ENCODE assay signal across 8 cellular contexts in genomic region chr1:9721606-9722377, GRCh38.
DNase-seq lines count a peak whose midpoint lies in the region; ATAC-seq and TF ChIP-seq lines count a peak whose summit lies in the region.

No MANE protein-coding gene starts in this region.

- TF ChIP-seq RAD21 in SK-N-SH (IDR thresholded peaks at IDR 0.05; ENCODE audit: low read length): no peak

- no peak overlapping the region for H3K4me3 Mint-ChIP-seq in activated naive CD4-positive, alpha-beta T cell treated with anti-CD3 and anti-CD28 coated beads, Interleukin-2, amount 50 U/mL, for 24 hours

- no peaks in the 10 kb centered on the region for H4K20me1 ChIP-seq in SK-N-SH (ENCODE audit: insufficient read depth)

- no peak for TF ChIP-seq EP300 in SK-N-SH (IDR thresholded peaks at IDR 0.05; ENCODE audit: borderline replicate concordance in 1 of 2, low read depth in 1 of 2, low read length in 1 of 2)

- no peak overlapping the region for H3K4me2 ChIP-seq in SK-N-SH

- H3K79me2 ChIP-seq in SK-N-SH (ENCODE audit: insufficient read depth): no peaks in the 10 kb centered on the region

- H3K9me2 ChIP-seq in SK-N-SH: no peaks in the 10 kb centered on the region

- no peaks in the 10 kb centered on the region for H3K27me3 Mint-ChIP-seq in activated naive CD4-positive, alpha-beta T cell treated with anti-CD3 and anti-CD28 coated beads, Interleukin-2, amount 50 U/mL, for 24 hours

- peaks cover 20% of the 10 kb centered on the region for H3K36me3 Mint-ChIP-seq in activated naive CD4-positive, alpha-beta T cell treated with anti-CD3 and anti-CD28 coated beads, Interleukin-2, amount 50 U/mL, for 24 hours

- no peaks in the 10 kb centered on the region for H3F3A ChIP-seq in SK-N-SH (replicated peaks; ENCODE audit: insufficient read depth)

- peak; percentile 25 for DNase-seq in NCI-H510A treated with DMSO at 0.1 percent for 48 hours (lab: John Stamatoyannopoulos, UW)
- no peak for DNase-seq in NCI-H510A (lab: John Stamatoyannopoulos, UW)
- peak; percentile 87 for DNase-seq in SK-N-SH
- peak; percentile 30 for DNase-seq in iPS DF 4.7 (ENCODE audit: extremely low read depth, low spot score)
- DNase-seq in stimulated activated CD4-positive, alpha-beta T cell treated with anti-CD3 and anti-CD28 coated beads, TNF-alpha, amount 100 ng/mL, for 48 hours (ENCODE audit: low read depth in 3 of 3): peak in 2 of 3 donors; percentile 48 to 66
- no peak for DNase-seq in NCI-H345 (lab: John Stamatoyannopoulos, UW)

- TF ChIP-seq CTCF in SK-N-SH (IDR thresholded peaks at IDR 0.05): peak; percentile 62

- no peak overlapping the region for H2AFZ ChIP-seq in SK-N-SH (ENCODE audit: low read depth)

- CTCF ChIA-PET in SK-N-SH (lab: Yijun Ruan, JAX): interaction anchor here (0.6 to 3.3 kb wide), 27 partner anchors 8 to 214 kb away, joined by 3 to 13 read pairs (median 4); no protein-coding TSS in a partner anchor

- H3K4me3 ChIP-seq in SK-N-SH (ENCODE audit: low read depth in 2 of 2, low read length in 1 of 2): no peak overlapping the region; a peak in 1 of 4 replicates

- no peak overlapping the region for H3K27ac ChIP-seq in SK-N-SH (ENCODE audit: low read depth in 2 of 2, low read length in 1 of 2)

- no peaks in the 10 kb centered on the region for H3K27me3 ChIP-seq in SK-N-SH (ENCODE audit: insufficient read depth)

- H3K4me1 Mint-ChIP-seq in activated naive CD4-positive, alpha-beta T cell treated with anti-CD3 and anti-CD28 coated beads, Interleukin-2, amount 50 U/mL, for 24 hours: peaks cover 62% of the 10 kb centered on the region

- H3K9me3 Mint-ChIP-seq in activated naive CD4-positive, alpha-beta T cell treated with anti-CD3 and anti-CD28 coated beads, Interleukin-2, amount 50 U/mL, for 24 hours: no peaks in the 10 kb centered on the region

- peaks cover 2 to 9% of the 10 kb centered on the region in 2 experiments; a peak in 2 of 4 replicates for H3K4me1 ChIP-seq in SK-N-SH (ENCODE audit: control insufficient read depth in 1 of 2, insufficient read depth in 2 of 2, low read depth in 1 of 2, low read length in 1 of 2)

- no peak for ATAC-seq in HG02623 (IDR thresholded peaks at IDR 0.05; ENCODE audit: unreplicated experiment)

- peak overlapping the region; percentile 46 for H3K27ac Mint-ChIP-seq in activated naive CD4-positive, alpha-beta T cell treated with anti-CD3 and anti-CD28 coated beads, Interleukin-2, amount 50 U/mL, for 24 hours

- POLR2A ChIA-PET in SK-N-SH (lab: Yijun Ruan, JAX): no interaction called here

- H3K9me3 ChIP-seq in SK-N-SH: no peaks in the 10 kb centered on the region

- H3K9ac ChIP-seq in SK-N-SH: no peak overlapping the region

- peaks cover 5 to 6% of the 10 kb centered on the region in 2 experiments for H3K36me3 ChIP-seq in SK-N-SH (replicated peaks in 1 of 2; ENCODE audit: control insufficient read depth in 1 of 2, insufficient read depth in 2 of 2, low read length in 1 of 2)

- 79% methylated on average over 12 of the region's 29 CpGs for WGBS in SK-N-SH (ENCODE audit: low lambda C conversion rate)

TF ChIP-seq in SK-N-SH, 30 proteins besides CTCF, POLR2A, EP300 and RAD21:
- TF ChIP-seq NRF1 (IDR thresholded peaks at IDR 0.05; ENCODE audit: low read depth, low read length) (no peak), MEF2A (IDR thresholded peaks at IDR 0.05; ENCODE audit: borderline replicate concordance, low read depth) (no peak), MXI1 (IDR thresholded peaks at IDR 0.05; ENCODE audit: low read depth, low read length) (no peak), GATA2 (CRISPR knock-in tag; IDR thresholded peaks at IDR 0.05) (no peak), JUND (IDR thresholded peaks at IDR 0.05) (no peak), CHD2 (IDR thresholded peaks at IDR 0.05; ENCODE audit: low read length, partially characterized antibody) (no peak), RXRA (IDR thresholded peaks at IDR 0.05; ENCODE audit: borderline replicate concordance, low read depth) (no peak), EZH2phosphoT487 (IDR thresholded peaks at IDR 0.05; ENCODE audit: borderline replicate concordance, low read depth) (no peak), MAX (IDR thresholded peaks at IDR 0.05; ENCODE audit: low read depth) (no peak), ZBTB33 (IDR thresholded peaks at IDR 0.05; ENCODE audit: borderline replicate concordance, low read depth) (no peak), TCF12 (IDR thresholded peaks at IDR 0.05) (no peak)
- TF ChIP-seq, protein P1, sequence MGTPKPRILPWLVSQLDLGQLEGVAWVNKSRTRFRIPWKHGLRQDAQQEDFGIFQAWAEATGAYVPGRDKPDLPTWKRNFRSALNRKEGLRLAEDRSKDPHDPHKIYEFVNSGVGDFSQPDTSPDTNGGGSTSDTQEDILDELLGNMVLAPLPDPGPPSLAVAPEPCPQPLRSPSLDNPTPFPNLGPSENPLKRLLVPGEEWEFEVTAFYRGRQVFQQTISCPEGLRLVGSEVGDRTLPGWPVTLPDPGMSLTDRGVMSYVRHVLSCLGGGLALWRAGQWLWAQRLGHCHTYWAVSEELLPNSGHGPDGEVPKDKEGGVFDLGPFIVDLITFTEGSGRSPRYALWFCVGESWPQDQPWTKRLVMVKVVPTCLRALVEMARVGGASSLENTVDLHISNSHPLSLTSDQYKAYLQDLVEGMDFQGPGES (IDR thresholded peaks at IDR 0.05; ENCODE audit: low read depth, low read length): no peak
- TF ChIP-seq, protein P2, sequence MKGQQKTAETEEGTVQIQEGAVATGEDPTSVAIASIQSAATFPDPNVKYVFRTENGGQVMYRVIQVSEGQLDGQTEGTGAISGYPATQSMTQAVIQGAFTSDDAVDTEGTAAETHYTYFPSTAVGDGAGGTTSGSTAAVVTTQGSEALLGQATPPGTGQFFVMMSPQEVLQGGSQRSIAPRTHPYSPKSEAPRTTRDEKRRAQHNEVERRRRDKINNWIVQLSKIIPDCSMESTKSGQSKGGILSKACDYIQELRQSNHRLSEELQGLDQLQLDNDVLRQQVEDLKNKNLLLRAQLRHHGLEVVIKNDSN (IDR thresholded peaks at IDR 0.05; ENCODE audit: borderline replicate concordance, low read depth): no peak

Comparison
In these comparisons a context has a peak if more than half of its experiments do, and no peak if none do; other contexts are left out.
1. DNase-seq: peak in NCI-H510A treated with DMSO at 0.1 percent for 48 hours (single experiment), SK-N-SH (single experiment), iPS DF 4.7 (single experiment) and stimulated activated CD4-positive, alpha-beta T cell treated with anti-CD3 and anti-CD28 coated beads, TNF-alpha, amount 100 ng/mL, for 48 hours (2 of 3); none in NCI-H510A (single experiment) and NCI-H345 (single experiment).